Comparison of ENCODE assay signal across 19 cellular contexts in genomic region chr1:167161762-167162161, GRCh38. TPM values are rescaled to one million over a fixed set of nuclear protein-coding genes. Genes with fewer than 3 reads are reported as not detected.
DNase-seq lines count a peak whose midpoint lies in the region; ATAC-seq, FAIRE-seq and TF ChIP-seq lines count a peak whose summit lies in the region.
"Had no signal": no experiment of that assay in that cellular context is flagged by ENCODE, and none has a peak within 500 bp of the region (broad histone marks: within the 10 kb centered on the region; RNA-seq: fewer than 3 reads in every experiment).

No MANE protein-coding gene starts in this region.

- H3K9me1 ChIP-seq in K562 (ENCODE audit: control insufficient read depth, insufficient read depth, low read length) = peaks cover 3% of the 10 kb centered on the region

- H3K9me2 ChIP-seq in Loucy (replicated peaks; ENCODE audit: low read depth, low read length) = no peaks in the 10 kb centered on the region
- H3K9me2 ChIP-seq: SK-N-SH had no signal

- peak overlapping the region; percentile 37 for H3K56ac ChIP-seq in mesendoderm (ENCODE audit: low read length)

- intact Hi-C loops in K562 (cut with micrococcal nuclease) = no loop called here
- intact Hi-C loops in transverse colon (cut with DNase I; ENCODE audit: low total_unique reads) = no loop called here

- H3K4me1 ChIP-seq in Loucy (ENCODE audit: insufficient read depth, low read length, poor library complexity, severe bottlenecking) = peaks cover 74% of the 10 kb centered on the region
- peaks cover 0 to 12% of the 10 kb centered on the region in 2 experiments; a peak in 3 of 5 replicates for H3K4me1 ChIP-seq in K562 (replicated peaks in 1 of 2; ENCODE audit: control insufficient read depth in 2 of 2, insufficient read depth in 2 of 2, low read length in 2 of 2)
- peaks cover 16% of the 10 kb centered on the region for H3K4me1 ChIP-seq in mesendoderm (ENCODE audit: control insufficient read depth, low read depth, low read length)
- H3K4me1 ChIP-seq in transverse colon = peaks cover 5 to 43% (median 24%) of the 10 kb centered on the region in 4 donors

- no peak overlapping the region for H2AFZ ChIP-seq in Loucy (ENCODE audit: low read length)
- no peak overlapping the region for H2AFZ ChIP-seq in K562 (ENCODE audit: low read depth, low read length)

- DNase-seq in K562 (ENCODE audit: extremely low read depth in 1 of 4, low spot score in 3 of 4) = no peak
- no peak for DNase-seq in mesendoderm
- no peak for DNase-seq in transverse colon
- no peak for DNase-seq in NCI-H1694 treated with DMSO at 0.1 percent for 48 hours (lab: John Stamatoyannopoulos, UW)
- no peak for DNase-seq in activated gamma-delta T cell treated with Interleukin-2 at 50 U/mL for 16 hours
- DNase-seq: DMS153, GF-D8, HCEC 1CT, Kasumi-1, NCI-H1105, NCI-H1694, NCI-H2107, NCI-H510A, NCI-H748 treated with DMSO at 0.1 percent for 48 hours, SHP77 treated with DMSO at 0.1 percent for 48 hours, SK-N-SH had no signal

- H3K9ac ChIP-seq in Loucy (ENCODE audit: low read depth, low read length, poor library complexity, severe bottlenecking) (peak overlapping the region; percentile 67), K562 (ENCODE audit: insufficient read depth in 1 of 2, low read depth in 2 of 2, low read length in 2 of 2) (no peak overlapping the region), mesendoderm (ENCODE audit: low read length) (no peak overlapping the region)
- H3K9ac ChIP-seq: BLaER1 treated with 17β-estradiol and CSF1 and Interleukin-3, amounts not matched to agents 10 nM and 100 nM; SK-N-SH had no signal

- TF ChIP-seq RAD21 in K562 (CRISPR knock-in tag; conservative IDR thresholded peaks at IDR 0.05 in 1 of 2, IDR thresholded peaks at IDR 0.05 in 1 of 2) = no peak

- CTCF ChIA-PET in K562 (lab: Yijun Ruan, JAX; ENCODE audit: low intra/inter-chr PET ratio) = no interaction called here

- peak overlapping the region; percentile 83 for H2AK5ac ChIP-seq in mesendoderm (ENCODE audit: low read length)

- H3K23ac ChIP-seq in mesendoderm (ENCODE audit: low read length) = no peak overlapping the region

- H2BK15ac ChIP-seq in mesendoderm (replicated peaks; ENCODE audit: low read depth) = no peak overlapping the region

- no peak overlapping the region for H3K4ac ChIP-seq in mesendoderm (ENCODE audit: low read depth, low read length)

- 28% methylated on average over 4 of the region's 4 CpGs for WGBS in K562 (ENCODE audit: insufficient coverage, low coverage, missing lambda C conversion rate)
- WGBS in mesendoderm (ENCODE audit: extremely low coverage, insufficient coverage, low lambda C conversion rate) = no CpG with 5 or more reads among the region's 4 CpGs
- WGBS in transverse colon (ENCODE audit: low coverage in 1 of 2), 2 donors = 84 to 96% methylated on average over 4 of the region's 4 CpGs

- H2BK5ac ChIP-seq in mesendoderm (ENCODE audit: low read length) = peak overlapping the region; percentile 31

- no peak for TF ChIP-seq POLR2A in K562 (conservative IDR thresholded peaks at IDR 0.05)
- TF ChIP-seq POLR2A in transverse colon (IDR thresholded peaks at IDR 0.05) = no peak

- TF ChIP-seq CTCF in Loucy (conservative IDR thresholded peaks at IDR 0.05; ENCODE audit: low read length) (no peak), K562 (IDR thresholded peaks at IDR 0.05 in 2 of 3, conservative IDR thresholded peaks at IDR 0.05 in 1 of 3; ENCODE audit: insufficient read depth in 2 of 3, low read depth in 1 of 3, low read length in 3 of 3) (no peak), transverse colon (IDR thresholded peaks at IDR 0.05) (no peak)

- no peak overlapping the region for H4K8ac ChIP-seq in mesendoderm (ENCODE audit: low read depth, low read length)

- FAIRE-seq in K562 (lab: Jason Lieb, UNC) = no peak

- H3K79me2 ChIP-seq in Loucy (ENCODE audit: insufficient read depth, low read length) = no peaks in the 10 kb centered on the region
- H3K79me2 ChIP-seq in K562 (ENCODE audit: control insufficient read depth, insufficient read depth, low read length) = no peaks in the 10 kb centered on the region
- peaks cover 5% of the 10 kb centered on the region for H3K79me2 ChIP-seq in mesendoderm (ENCODE audit: control insufficient read depth, insufficient read depth, low read length)

- POLR2A ChIA-PET in K562 (lab: Yijun Ruan, JAX) = no interaction called here

- H2BK120ac ChIP-seq in mesendoderm (ENCODE audit: low read depth, low read length) = no peak overlapping the region

- BruUV-seq in K562 (replicated peaks; lab: Mats Ljungman, UMichigan) = no TSS peak

- TF ChIP-seq EP300 in K562 (IDR thresholded peaks at IDR 0.05; ENCODE audit: low read length) = no peak
- no peak for TF ChIP-seq EP300 in transverse colon (IDR thresholded peaks at IDR 0.05; ENCODE audit: low read depth)

- peak overlapping the region; percentile 67 for H3K4me2 ChIP-seq in Loucy (ENCODE audit: low read depth, low read length, poor library complexity, severe bottlenecking)
- no peak overlapping the region for H3K4me2 ChIP-seq in K562 (ENCODE audit: insufficient read depth, low read length)
- no peak overlapping the region for H3K4me2 ChIP-seq in mesendoderm (ENCODE audit: low read length)
- H3K4me2 ChIP-seq: BLaER1 treated with 17β-estradiol and CSF1 and Interleukin-3, amounts not matched to agents 10 nM and 100 nM; SK-N-SH had no signal

- H3K27me3 ChIP-seq in Loucy (ENCODE audit: insufficient read depth, low read length, poor library complexity, severe bottlenecking) (no peaks in the 10 kb centered on the region), K562 (ENCODE audit: control insufficient read depth in 2 of 2, insufficient read depth in 2 of 2, low read length in 2 of 2) (peaks cover 4 to 13% of the 10 kb centered on the region in 2 experiments; a peak in 4 of 5 replicates), mesendoderm (ENCODE audit: insufficient read depth, low read length, poor library complexity) (no peaks in the 10 kb centered on the region), transverse colon (no peaks in the 10 kb centered on the region)
- H3K27me3 ChIP-seq: BLaER1 treated with 17β-estradiol and CSF1 and Interleukin-3, amounts not matched to agents 10 nM and 100 nM had no signal

- H3K36me3 ChIP-seq in Loucy (ENCODE audit: insufficient read depth, low read length) (no peaks in the 10 kb centered on the region), K562 (ENCODE audit: control insufficient read depth, insufficient read depth, low read length) (no peaks in the 10 kb centered on the region), mesendoderm (ENCODE audit: control insufficient read depth, insufficient read depth, low read length) (no peaks in the 10 kb centered on the region), transverse colon (no peaks in the 10 kb centered on the region)
- H3K36me3 ChIP-seq: BLaER1 treated with 17β-estradiol and CSF1 and Interleukin-3, amounts not matched to agents 10 nM and 100 nM had no signal

- peaks cover 4% of the 10 kb centered on the region for H3K79me1 ChIP-seq in mesendoderm (ENCODE audit: low read length)

- H3K4me3 ChIP-seq in Loucy (ENCODE audit: low read length, poor library complexity, severe bottlenecking) = no peak overlapping the region
- no peak overlapping the region for H3K4me3 ChIP-seq in K562
- H3K4me3 ChIP-seq in mesendoderm (ENCODE audit: low read length) = no peak overlapping the region
- H3K4me3 ChIP-seq in transverse colon = no peak overlapping the region
- H3K4me3 ChIP-seq: BLaER1 treated with 17β-estradiol and CSF1 and Interleukin-3, amounts not matched to agents 10 nM and 100 nM had no signal

- H3K27ac ChIP-seq in K562 (ENCODE audit: extremely low read depth, low read depth, low read length) (no peak overlapping the region), mesendoderm (ENCODE audit: low read depth, low read length) (no peak overlapping the region), transverse colon (peak overlapping the region in 3 of 4 donors; percentile 81 to 89 (median 83))
- H3K27ac ChIP-seq: BLaER1 treated with 17β-estradiol and CSF1 and Interleukin-3, amounts not matched to agents 10 nM and 100 nM had no signal

- H3K9me3 ChIP-seq in Loucy (ENCODE audit: insufficient read depth, low read depth, low read length) (no peaks in the 10 kb centered on the region), K562 (replicated peaks; ENCODE audit: control insufficient read depth, insufficient read depth, low read depth, low read length) (no peaks in the 10 kb centered on the region), transverse colon (no peaks in the 10 kb centered on the region)
- H3K9me3 ChIP-seq: BLaER1 treated with 17β-estradiol and CSF1 and Interleukin-3, amounts not matched to agents 10 nM and 100 nM; SK-N-SH had no signal

- ATAC-seq in K562 (no peak), SK-N-SH treated with all-trans-retinoic acid at 6 μM for 48 hours (no peak)

- in situ Hi-C loops in K562 (cut with MboI) (no loop called here), transverse colon (cut with MboI; ENCODE audit: low pct_ligation_motif_present in 1 of 4, low pct_unique_long_range_greater_than_20kb in 1 of 4, low sequenced_read_pairs in 3 of 4) (no loop called here)

- peaks cover 5% of the 10 kb centered on the region for H3F3A ChIP-seq in Loucy (ENCODE audit: low read depth)

- H4K20me1 ChIP-seq in Loucy (ENCODE audit: insufficient read depth, low read length, poor library complexity, severe bottlenecking) (no peaks in the 10 kb centered on the region), K562 (replicated peaks; ENCODE audit: control insufficient read depth, insufficient read depth, low read length) (no peaks in the 10 kb centered on the region)
- H4K20me1 ChIP-seq: BLaER1 treated with 17β-estradiol and CSF1 and Interleukin-3, amounts not matched to agents 10 nM and 100 nM had no signal

- no peak overlapping the region for H4K5ac ChIP-seq in mesendoderm (ENCODE audit: low read length)

- H3K18ac ChIP-seq in mesendoderm (ENCODE audit: low read length) = no peak overlapping the region

RNA-seq across cellular contexts. Expression of gene POU2F1, which starts 58.9 kb away (rescaled TPM):
- 34.9 and 64.7 TPM in 2 replicates for total RNA-seq in K562 (2011; cell fraction: chromatin; rRNA removed; ENCODE audit: low replicate concordance)
- 9.8 and 13.7 TPM in 2 replicates for total RNA-seq in K562 (2011; cell fraction: nucleolus; rRNA removed)
- 33.9 and 47.9 TPM in 2 replicates for total RNA-seq in K562 (2011; cell fraction: nucleoplasm; rRNA removed)
- 6.0 and 8.5 TPM in 2 replicates for total RNA-seq in K562 (2014; rRNA removed)
- 18.2 and 20.1 TPM in 2 replicates for total RNA-seq in K562 (2014; rRNA removed; fragmentation: Illumina TruSeq; extraction: Trizol)
- total RNA-seq in K562 (2015; rRNA removed; fragmentation: Illumina TruSeq; extraction: Trizol) = 14.4 and 14.9 TPM in 2 replicates
- 19.9 and 22.3 TPM in 2 replicates for total RNA-seq in K562 (2021)
- polyA plus RNA-seq in K562 (2011; rRNA removed) = 13.6 and 14.2 TPM in 2 replicates
- 13.0 and 21.3 TPM in 2 replicates for polyA plus RNA-seq in K562 (2011; cell fraction: cytosol; rRNA removed)
- polyA plus RNA-seq in K562 (2011; cell fraction: nucleus; rRNA removed) = 15.4 and 22.1 TPM in 2 replicates
- polyA plus RNA-seq in K562 (2012) = 3.2 and 5.0 TPM in 2 replicates
- 7.9 and 8.2 TPM in 2 replicates for polyA plus RNA-seq in K562 (2014; fragmentation: Illumina TruSeq; extraction: Trizol)
- 1 to 10 TPM; 2.6 to 6.0 TPM for polyA plus RNA-seq in K562 (2014; fragmentation: Nextera tagmentation; extraction: Ambion mirVana)
- polyA plus RNA-seq in K562 (2014; rRNA removed) = 5.9 and 8.8 TPM in 2 replicates
- polyA minus RNA-seq in K562 (2011; rRNA and poly(A)+ RNA removed) = 33.3 and 39.0 TPM in 2 replicates
- polyA minus RNA-seq in K562 (2011; cell fraction: cytosol; rRNA and poly(A)+ RNA removed) = 8.8 and 9.9 TPM in 2 replicates
- 16.7 and 24.5 TPM in 2 replicates for polyA minus RNA-seq in K562 (2011; cell fraction: nucleus; rRNA and poly(A)+ RNA removed)
- polyA plus RNA-seq in mesendoderm (2013, experiment 1 of 2) = 22.0 TPM
- polyA plus RNA-seq in mesendoderm (2013, experiment 2 of 2) = 19.4 TPM
- 10 to 100 TPM in 3 of 4 donors, 1 to 10 TPM in 1; 6.6 to 31.8 (median 19.0) TPM for total RNA-seq in transverse colon

Comparison
In these comparisons a context has a peak if more than half of its experiments do, and no peak if none do; other contexts are left out.
1. H3K27ac ChIP-seq: peak in transverse colon (3 of 4); none in K562 (single experiment) and mesendoderm (single experiment).